ENCODE assay signal across 19 cellular contexts in the genomic region with DNA sequence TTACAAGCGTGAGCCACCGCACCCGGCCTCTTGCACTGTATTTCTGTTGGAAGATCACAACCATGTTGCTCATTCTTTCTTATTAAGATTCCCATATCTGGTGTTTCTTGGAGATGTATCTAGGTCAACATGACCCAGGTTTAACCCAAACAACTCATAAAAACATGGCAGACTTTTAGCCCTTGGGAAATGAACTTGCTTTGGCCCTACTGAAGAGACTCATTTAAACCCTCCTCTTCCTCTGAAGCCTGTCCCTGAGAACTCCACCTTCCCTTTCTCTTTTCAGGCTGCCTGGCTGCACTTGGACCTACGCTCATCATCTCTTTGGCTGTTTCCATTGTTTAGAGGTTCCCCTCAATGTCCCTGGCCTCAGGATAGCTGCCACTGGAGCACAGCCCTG. TPM values are rescaled to one million over a fixed set of nuclear protein-coding genes. Genes with fewer than 3 reads are reported as not detected.
"Had no signal": no experiment of that assay in that cellular context is flagged by ENCODE, and none has a peak within 500 bp of the region (broad histone marks: within the 10 kb centered on the region; RNA-seq: fewer than 3 reads in every experiment).

No MANE protein-coding gene starts in this region.

- H3K27me3 ChIP-seq: brain microvascular endothelial cell, neural progenitor cell had no signal

- H3K4me3 Mint-ChIP-seq: activated CD4-positive, alpha-beta T cell treated with anti-CD3 and anti-CD28 coated beads, Interleukin-2, amount 10 ng/mL, durations not matched to agents 7 days and 5 days; activated naive CD8-positive, alpha-beta T cell; activated T-cell treated with anti-CD3 and anti-CD28 coated beads, Interleukin-2, amount 50 U/mL, for 72 hours; naive B cell; neural progenitor cell; type B pancreatic cell had no signal

- H3K27me3 Mint-ChIP-seq: activated CD4-positive, alpha-beta T cell treated with anti-CD3 and anti-CD28 coated beads, Interleukin-2, amount 10 ng/mL, durations not matched to agents 7 days and 5 days; activated naive CD8-positive, alpha-beta T cell; naive B cell; type B pancreatic cell had no signal

- H3K9ac ChIP-seq: neural progenitor cell had no signal

- H3K36me3 ChIP-seq: brain microvascular endothelial cell, neural progenitor cell, pancreas had no signal

- H3K9me3 ChIP-seq: pancreas had no signal

- H3K9me3 Mint-ChIP-seq: activated CD4-positive, alpha-beta T cell treated with anti-CD3 and anti-CD28 coated beads, Interleukin-2, amount 10 ng/mL, durations not matched to agents 7 days and 5 days; activated T-cell treated with anti-CD3 and anti-CD28 coated beads, Interleukin-2, amount 50 U/mL, for 72 hours had no signal

- H3K36me3 Mint-ChIP-seq: activated naive CD8-positive, alpha-beta T cell; naive B cell; neural progenitor cell; type B pancreatic cell had no signal

- H3K4me1 ChIP-seq: neural progenitor cell, pancreas had no signal

- H3K4me2 ChIP-seq: neural progenitor cell had no signal

- DNase-seq: activated CD4-positive, alpha-beta T cell treated with anti-CD3 and anti-CD28 coated beads, Interleukin-2, amount 10 ng/mL, durations not matched to agents 7 days and 5 days; activated CD8-positive, alpha-beta memory T cell treated with anti-CD3 and anti-CD28 coated beads, Interleukin-2, amount 50 U/mL, for 48 hours; activated gamma-delta T cell; activated T-cell treated with anti-CD3 and anti-CD28 coated beads, Interleukin-2, amount 50 U/mL, for 72 hours; amniotic stem cell; brain microvascular endothelial cell; cerebellar nuclear complex; effector CD8-positive, alpha-beta T cell; mammary epithelial cell; naive B cell; stimulated activated CD4-positive, alpha-beta T cell treated with anti-CD3 and anti-CD28 coated beads, Interleukin-4, amount 100 ng/mL, for 1 hour; stimulated activated naive CD4-positive, alpha-beta T cell treated with Interleukin-2 at 50 U/mL for 16 hours; SW 1271 had no signal

- H3K27ac Mint-ChIP-seq: activated CD4-positive, alpha-beta T cell treated with anti-CD3 and anti-CD28 coated beads, Interleukin-2, amount 10 ng/mL, durations not matched to agents 7 days and 5 days; activated naive CD8-positive, alpha-beta T cell; activated T-cell treated with anti-CD3 and anti-CD28 coated beads, Interleukin-2, amount 50 U/mL, for 72 hours; naive B cell; neural progenitor cell had no signal

- H3K4me3 ChIP-seq: neural progenitor cell, pancreas had no signal

- H2AFZ ChIP-seq: neural progenitor cell had no signal

- H3K27ac ChIP-seq: brain microvascular endothelial cell, neural progenitor cell had no signal

- ATAC-seq: activated T-cell treated with anti-CD3 and anti-CD28 coated beads, Interleukin-2, amount 50 U/mL, for 72 hours had no signal

RNA-seq across cellular contexts. Expression of gene OPN1LW, which starts 22.8 kb away (rescaled TPM):
- total RNA-seq: activated CD4-positive, alpha-beta T cell treated with anti-CD3 and anti-CD28 coated beads, Interleukin-2, amount 10 ng/mL, durations not matched to agents 7 days and 5 days; activated T-cell treated with anti-CD3 and anti-CD28 coated beads, Interleukin-2, amount 50 U/mL, for 72 hours; mammary epithelial cell; pancreas; renal cortical epithelial cell; temporal lobe had no signal
- polyA plus RNA-seq: mammary epithelial cell, pancreas had no signal
